11 cellular contexts compared by ENCODE assay signal in genomic region chr5:131270809-131271208, GRCh38. TPM values are rescaled to one million over a fixed set of nuclear protein-coding genes. Genes with fewer than 3 reads are reported as not detected.
DNase-seq lines count a peak whose midpoint lies in the region; ATAC-seq and TF ChIP-seq lines count a peak whose summit lies in the region.
"Had no signal": no experiment of that assay in that cellular context is flagged by ENCODE, and none has a peak within 500 bp of the region (broad histone marks: within the 10 kb centered on the region; RNA-seq: fewer than 3 reads in every experiment).

No MANE protein-coding gene starts in this region.

- peak overlapping the region; percentile 22; the same call in 1 of the 2 replicates for H3K27ac Mint-ChIP-seq in GM23338
- peak overlapping the region; percentile 82 for H3K27ac Mint-ChIP-seq in activated B cell treated with CpG ODN at 0.5 μM for 24 hours

- no peak for TF ChIP-seq CTCF in GM23338 (conservative IDR thresholded peaks at IDR 0.05; ENCODE audit: low read depth in 2 of 2)
- TF ChIP-seq CTCF in activated B cell treated with CpG ODN at 0.5 μM for 24 hours (IDR thresholded peaks at IDR 0.05) = no peak

- CTCF ChIA-PET in activated B cell treated with CpG ODN at 0.5 μM for 24 hours (lab: Charles Lee) = interaction anchor here (1.3 to 1.5 kb wide), 2 partner anchors 13 to 111 kb away, joined by 3 to 6 read pairs; no protein-coding TSS in a partner anchor

- H3K9me3 Mint-ChIP-seq in GM23338 = no peaks in the 10 kb centered on the region
- H3K9me3 Mint-ChIP-seq in activated B cell treated with CpG ODN at 0.5 μM for 24 hours = no peaks in the 10 kb centered on the region

- H3K27ac ChIP-seq in GM23338 (ENCODE audit: low read depth) = no peak overlapping the region
- H3K27ac ChIP-seq: lower lobe of right lung, right lobe of liver had no signal

- H3K4me1 Mint-ChIP-seq in GM23338 (peaks cover 13% of the 10 kb centered on the region), activated B cell treated with CpG ODN at 0.5 μM for 24 hours (peaks cover 86% of the 10 kb centered on the region)

- no peaks in the 10 kb centered on the region for H3K27me3 Mint-ChIP-seq in GM23338 (ENCODE audit: insufficient read depth, low read depth, poor library complexity)
- H3K27me3 Mint-ChIP-seq in activated B cell treated with CpG ODN at 0.5 μM for 24 hours = no peaks in the 10 kb centered on the region

- H3K4me3 ChIP-seq in GM23338 = no peak overlapping the region
- H3K4me3 ChIP-seq: lower lobe of right lung, right lobe of liver had no signal

- H3K4me3 Mint-ChIP-seq in GM23338 (no peak overlapping the region), activated B cell treated with CpG ODN at 0.5 μM for 24 hours (peak overlapping the region; percentile 13)

- H2AFZ ChIP-seq in GM23338 = no peak overlapping the region

- POLR2A ChIA-PET in activated B cell treated with CpG ODN at 0.5 μM for 24 hours (lab: Charles Lee) = interaction anchor here (0.7 to 1.5 kb wide), 7 partner anchors 10 to 111 kb away, joined by 3 to 5 read pairs (median 3); no protein-coding TSS in a partner anchor

- no peaks in the 10 kb centered on the region for H3F3A ChIP-seq in GM23338 (replicated peaks; ENCODE audit: low read depth)

- H3K79me2 ChIP-seq in GM23338 (replicated peaks; ENCODE audit: insufficient read depth) = peaks cover 81% of the 10 kb centered on the region

- no peaks in the 10 kb centered on the region for H3K9me2 ChIP-seq in GM23338 (ENCODE audit: insufficient read depth)

- no peaks in the 10 kb centered on the region for H3K36me3 Mint-ChIP-seq in GM23338 (ENCODE audit: low read depth)
- peaks cover 30% of the 10 kb centered on the region for H3K36me3 Mint-ChIP-seq in activated B cell treated with CpG ODN at 0.5 μM for 24 hours (ENCODE audit: low read depth)

- no peak overlapping the region for H3K4me2 ChIP-seq in GM23338

- no peaks in the 10 kb centered on the region for H3K27me3 ChIP-seq in GM23338 (ENCODE audit: insufficient read depth)
- H3K27me3 ChIP-seq: right lobe of liver had no signal

- DNase-seq in AG20443 (ENCODE audit: low spot score) (peak; percentile 12), GM23338 (ENCODE audit: low spot score) (no peak), activated B cell treated with CpG ODN at 0.5 μM for 24 hours (no peak), glomerular visceral epithelial cell (ENCODE audit: extremely low spot score) (peak; percentile 39), posterior vena cava (ENCODE audit: low spot score) (no peak)
- DNase-seq: activated gamma-delta T cell, lower lobe of right lung, right lobe of liver had no signal

- no peaks in the 10 kb centered on the region for H3K36me3 ChIP-seq in GM23338 (ENCODE audit: insufficient read depth)
- H3K36me3 ChIP-seq: lower lobe of right lung, right lobe of liver had no signal

- H3K4me1 ChIP-seq in GM23338 (ENCODE audit: insufficient read depth) = peaks cover 8% of the 10 kb centered on the region; the same call in 1 of the 2 replicates

- H4K20me1 ChIP-seq in GM23338 (replicated peaks; ENCODE audit: insufficient read depth) = peaks cover 7% of the 10 kb centered on the region

- intact Hi-C loops in activated B cell treated with CpG ODN at 0.5 μM for 24 hours (cut with micrococcal nuclease) (loop anchor here (10.0 kb wide), 1 partner anchor 54 kb away; no protein-coding TSS in a partner anchor), posterior vena cava (cut with DNase I) (no loop called here)

- ATAC-seq in GM23338 (no peak), activated B cell treated with CpG ODN at 0.5 μM for 24 hours (ENCODE audit: low read depth) (no peak), HG03520 (IDR thresholded peaks at IDR 0.05; ENCODE audit: unreplicated experiment) (no peak), HG02970 (IDR thresholded peaks at IDR 0.05; ENCODE audit: low FRiP score, unreplicated experiment) (no peak), GM21515 (IDR thresholded peaks at IDR 0.05; ENCODE audit: unreplicated experiment) (no peak)
- ATAC-seq: lower lobe of right lung, right lobe of liver had no signal

TF ChIP-seq in GM23338, 12 proteins besides CTCF, POLR2A, EP300 and RAD21 (continues in another document):
- TF ChIP-seq STAT1 (IDR thresholded peaks at IDR 0.05; ENCODE audit: unreplicated experiment) (no peak), NANOG (IDR thresholded peaks at IDR 0.05; ENCODE audit: borderline replicate concordance) (no peak), ZNF114 (CRISPR knock-in tag; IDR thresholded peaks at IDR 0.05) (no peak), ZNF331 (CRISPR knock-in tag; IDR thresholded peaks at IDR 0.05; ENCODE audit: low read depth) (no peak), CREB1 (CRISPR knock-in tag; IDR thresholded peaks at IDR 0.05; ENCODE audit: low read depth) (no peak), ETS1 (IDR thresholded peaks at IDR 0.05) (no peak), JUNB (IDR thresholded peaks at IDR 0.05; ENCODE audit: unreplicated experiment) (no peak), ZNF462 (CRISPR knock-in tag; IDR thresholded peaks at IDR 0.05) (no peak), EZH2 (IDR thresholded peaks at IDR 0.05; ENCODE audit: low read depth, unreplicated experiment) (no peak)

RNA-seq across cellular contexts. Expression of gene CDC42SE2, which starts 7.0 kb away (rescaled TPM):
- 35.5 and 36.2 TPM in 2 replicates for total RNA-seq in GM23338 (2014; rRNA removed; shearing (Covaris generic))
- 22.3 and 24.2 TPM in 2 replicates for polyA plus RNA-seq in GM23338 (2016; fragmentation: Nextera tagmentation; extraction: Ambion mirVana)
- 114 and 122 TPM in 2 replicates for total RNA-seq in activated B cell treated with CpG ODN at 0.5 μM for 24 hours
- total RNA-seq in posterior vena cava = 10 to 100 TPM; 17.0 to 18.5 TPM

Comparison
In these comparisons a context has a peak if more than half of its experiments do, and no peak if none do; other contexts are left out.
1. DNase-seq: peak in AG20443 (single experiment) and glomerular visceral epithelial cell (single experiment); none in GM23338 (single experiment), activated B cell treated with CpG ODN at 0.5 μM for 24 hours (single experiment) and posterior vena cava (single experiment).